ENCODE assay signal across 13 cellular contexts in genomic region chr12:124456133-124456651, GRCh38.
DNase-seq lines count a peak whose midpoint lies in the region; ATAC-seq, FAIRE-seq and TF ChIP-seq lines count a peak whose summit lies in the region.
"Had no signal": no experiment of that assay in that cellular context is flagged by ENCODE, and none has a peak within 500 bp of the region (broad histone marks: within the 10 kb centered on the region; RNA-seq: fewer than 3 reads in every experiment).

No MANE protein-coding gene starts in this region.

- ATAC-seq in HG03457 (IDR thresholded peaks at IDR 0.05; ENCODE audit: unreplicated experiment) = no peak
- ATAC-seq: activated naive CD4-positive, alpha-beta T cell treated with anti-CD3 and anti-CD28 coated beads, Interleukin-2, amount 50 U/mL, for 72 hours; HCT116 had no signal

- intact Hi-C loops in spleen (cut with DNase I; ENCODE audit: low total_unique reads) = no loop called here

- peak; percentile 35 for FAIRE-seq in GM18507 (lab: Jason Lieb, UNC)
- FAIRE-seq: small intestine had no signal

- H3K4me1 ChIP-seq in spleen = peaks cover 58 to 92% (median 80%) of the 10 kb centered on the region in 6 donors

- peaks cover 47% of the 10 kb centered on the region for H3K36me3 Mint-ChIP-seq in activated T-cell treated with anti-CD3 and anti-CD28 coated beads, Interleukin-2, amount 50 U/mL, for 24 hours (ENCODE audit: low read depth)

- peak overlapping the region; percentile 7 for H3K27ac ChIP-seq in cingulate gyrus (ENCODE audit: low read depth, low read length)
- peak overlapping the region in 7 of 8 donors; percentile 76 to 90 (median 88) for H3K27ac ChIP-seq in spleen
- H3K27ac ChIP-seq: neural progenitor cell had no signal

- TF ChIP-seq POLR2A in spleen (IDR thresholded peaks at IDR 0.05) = no peak

- H3K27me3 Mint-ChIP-seq in activated T-cell treated with anti-CD3 and anti-CD28 coated beads, Interleukin-2, amount 50 U/mL, for 24 hours = no peaks in the 10 kb centered on the region

- H3K9me3 Mint-ChIP-seq in activated T-cell treated with anti-CD3 and anti-CD28 coated beads, Interleukin-2, amount 50 U/mL, for 24 hours = no peaks in the 10 kb centered on the region
- H3K9me3 Mint-ChIP-seq: neural progenitor cell had no signal

- H3K27ac Mint-ChIP-seq in activated T-cell treated with anti-CD3 and anti-CD28 coated beads, Interleukin-2, amount 50 U/mL, for 24 hours = no peak overlapping the region
- H3K27ac Mint-ChIP-seq: activated naive CD4-positive, alpha-beta T cell treated with anti-CD3 and anti-CD28 coated beads, Interleukin-2, amount 50 U/mL, for 72 hours; neural progenitor cell had no signal

- H3K4me3 Mint-ChIP-seq in activated T-cell treated with anti-CD3 and anti-CD28 coated beads, Interleukin-2, amount 50 U/mL, for 24 hours = peak overlapping the region; percentile 31
- H3K4me3 Mint-ChIP-seq: neural progenitor cell had no signal

- peak overlapping the region in 4 of 8 donors; percentile 39 to 64 (median 42) for H3K4me3 ChIP-seq in spleen
- H3K4me3 ChIP-seq: neural progenitor cell had no signal

- no peak for DNase-seq in activated T-cell treated with anti-CD3 and anti-CD28 coated beads, Interleukin-2, amount 50 U/mL, for 24 hours
- DNase-seq in activated T-cell treated with anti-CD3 and anti-CD28 coated beads, Interleukin-2, amount 50 U/mL, for 48 hours = no peak
- DNase-seq in GM18507 (ENCODE audit: extremely low spot score, insufficient read length, low read depth) (no peak), spleen (no peak), dermis blood vessel endothelial cell (no peak)
- no peak for DNase-seq in stimulated activated CD4-positive, alpha-beta T cell treated with anti-CD3 and anti-CD28 coated beads, Interleukin-2, amount 100 ng/mL, for 24 hours
- DNase-seq: kidney glomerular epithelial cell had no signal

- no peaks in the 10 kb centered on the region for H3K9me3 ChIP-seq in spleen

- peaks cover 0 to 48% (median 8%) of the 10 kb centered on the region in 6 donors for H3K36me3 ChIP-seq in spleen
- H3K36me3 ChIP-seq: neural progenitor cell had no signal

- no peaks in the 10 kb centered on the region for H3K27me3 ChIP-seq in spleen (replicated peaks in 1 of 7)
- H3K27me3 ChIP-seq: neural progenitor cell had no signal

- H3K4me1 Mint-ChIP-seq in activated T-cell treated with anti-CD3 and anti-CD28 coated beads, Interleukin-2, amount 50 U/mL, for 24 hours (ENCODE audit: low read depth) = peaks cover 64% of the 10 kb centered on the region

- no peak for TF ChIP-seq CTCF in spleen (IDR thresholded peaks at IDR 0.05 in 8 of 11, conservative IDR thresholded peaks at IDR 0.05 in 3 of 11)

- WGBS in spleen, 5 donors = 94 to 99% (median 95%) methylated on average over 10 to 12 of the region's 12 CpGs
